8 cellular contexts compared by ENCODE assay signal in genomic region chr11:129374993-129375721, GRCh38. TPM values are rescaled to one million over a fixed set of nuclear protein-coding genes. Genes with fewer than 3 reads are reported as not detected.
DNase-seq lines count a peak whose midpoint lies in the region; ATAC-seq, FAIRE-seq and TF ChIP-seq lines count a peak whose summit lies in the region.

No MANE protein-coding gene starts in this region.

- H3K27me3 ChIP-seq in HUES6 (ENCODE audit: control insufficient read depth, insufficient read depth, low read length) (peaks cover 96% of the 10 kb centered on the region), body of pancreas (peaks cover 0 to 13% of the 10 kb centered on the region in 2 donors), HepG2 (ENCODE audit: control insufficient read depth in 1 of 2, insufficient read depth in 2 of 2, low read length in 2 of 2) (peaks cover 10 to 83% of the 10 kb centered on the region in 2 experiments), tibial artery (peaks cover 3 to 79% of the 10 kb centered on the region in 2 donors)

- H3K4me1 ChIP-seq in HUES6 (ENCODE audit: control insufficient read depth, insufficient read depth, low read length) (peaks cover 17% of the 10 kb centered on the region), body of pancreas (peaks cover 30% of the 10 kb centered on the region), HepG2 (ENCODE audit: insufficient read depth, low read length) (no peaks in the 10 kb centered on the region), tibial artery (peaks cover 0 to 40% (median 34%) of the 10 kb centered on the region in 4 donors)

- TF ChIP-seq CTCF in body of pancreas (IDR thresholded peaks at IDR 0.05) (no peak), HepG2 (CRISPR knock-in tag; IDR thresholded peaks at IDR 0.05) (no peak), tibial artery (IDR thresholded peaks at IDR 0.05) (no peak)

- no peaks in the 10 kb centered on the region for H3K36me3 ChIP-seq in HUES6 (ENCODE audit: control insufficient read depth, insufficient read depth, low read length)
- no peaks in the 10 kb centered on the region for H3K36me3 ChIP-seq in body of pancreas (replicated peaks in 1 of 2; ENCODE audit: insufficient read depth in 1 of 2, low read depth in 2 of 2)
- no peaks in the 10 kb centered on the region for H3K36me3 ChIP-seq in HepG2 (replicated peaks in 1 of 2; ENCODE audit: control insufficient read depth in 1 of 2, insufficient read depth in 2 of 2, low read length in 2 of 2)
- H3K36me3 ChIP-seq in tibial artery, result no peaks in the 10 kb centered on the region

- no peak overlapping the region for H2AFZ ChIP-seq in HepG2 (ENCODE audit: low read length)

- 0 out of 2 replicates have a peak, but pooled peaks cover 5% of the 10 kb centered on the region for H4K20me1 ChIP-seq in HepG2 (ENCODE audit: insufficient read depth, low read length)

- intact Hi-C loops in body of pancreas (cut with DNase I) (no loop called here), HepG2 (cut with micrococcal nuclease; ENCODE audit: unreplicated experiment) (loop anchor here (5.0 kb wide), 2 partner anchors 322 to 377 kb away; no protein-coding TSS in a partner anchor), tibial artery (cut with DNase I; ENCODE audit: low total_unique reads) (no loop called here)

- WGBS in body of pancreas, 2 donors, result 2 to 4% methylated on average over 21 to 45 of the region's 60 CpGs
- WGBS in HepG2 (ENCODE audit: low lambda C conversion rate), result 15% methylated on average over 33 of the region's 60 CpGs

- H3K79me2 ChIP-seq in HepG2 (ENCODE audit: insufficient read depth, low read length), result no peaks in the 10 kb centered on the region

- POLR2A ChIA-PET in HepG2 (lab: Yijun Ruan, JAX), result no interaction called here

- no peak overlapping the region for H3K27ac ChIP-seq in HUES6 (ENCODE audit: low read depth, low read length)
- peak overlapping the region; percentile 32 to 87 (median 82) for H3K27ac ChIP-seq in body of pancreas
- no peak overlapping the region for H3K27ac ChIP-seq in HepG2 (ENCODE audit: extremely low read length, insufficient read depth, low read length)
- H3K27ac ChIP-seq in tibial artery, result no peak overlapping the region

- H3K4me3 ChIP-seq in HUES6 (ENCODE audit: low read depth, low read length) (peak overlapping the region; percentile 61), body of pancreas (peak overlapping the region; percentile 27 to 52), HepG2 (replicated peaks in 1 of 3; ENCODE audit: insufficient read depth in 1 of 3, low read depth in 2 of 3, low read length in 3 of 3) (peak overlapping the region in 2 of 3 experiments; percentile 37 to 48; a peak in 2 of 6 replicates), tibial artery (peak overlapping the region; percentile 9 to 17)

- no peaks in the 10 kb centered on the region for H3K9me3 ChIP-seq in HUES6 (ENCODE audit: control insufficient read depth, insufficient read depth, low read depth, low read length)
- H3K9me3 ChIP-seq in body of pancreas, result no peaks in the 10 kb centered on the region
- H3K9me3 ChIP-seq in HepG2 (ENCODE audit: low read length), result no peaks in the 10 kb centered on the region
- H3K9me3 ChIP-seq in tibial artery, result no peaks in the 10 kb centered on the region

- peak; percentile 34 to 71 (median 57) for TF ChIP-seq POLR2A in body of pancreas (IDR thresholded peaks at IDR 0.05)
- TF ChIP-seq POLR2A in HepG2 (IDR thresholded peaks at IDR 0.05; ENCODE audit: insufficient read depth in 1 of 2, low read depth in 2 of 2, low read length in 2 of 2), result no peak

- no TSS peak for BruUV-seq in HepG2 (replicated peaks; lab: Mats Ljungman, UMichigan)

- DNase-seq in AG20443 (ENCODE audit: low spot score) (peak; percentile 21), body of pancreas (peak; percentile 62 to 77 (median 65)), HepG2 (ENCODE audit: low spot score) (no peak), tibial artery (no peak), GF-D8 (lab: John Stamatoyannopoulos, UW) (no peak)

- FAIRE-seq in HepG2 (lab: Jason Lieb, UNC), result no peak

- TF ChIP-seq RAD21 in HepG2 (CRISPR knock-in tag; IDR thresholded peaks at IDR 0.05), result no peak

- peak overlapping the region; percentile 61 for H3K4me2 ChIP-seq in HepG2 (ENCODE audit: low read depth, low read length)

- in situ Hi-C loops in HepG2 (cut with HindIII; ENCODE audit: extremely low pct_ligation_motif_present, low pct_unique_long_range_greater_than_20kb), result loop anchor here (5.0 kb wide), 1 partner anchor 322 kb away; no protein-coding TSS in a partner anchor

- TF ChIP-seq EP300 in HepG2 (IDR thresholded peaks at IDR 0.05; ENCODE audit: low read depth in 2 of 2, low read length in 2 of 2), result no peak
- TF ChIP-seq EP300 in HepG2 (CRISPR knock-in tag; IDR thresholded peaks at IDR 0.05; ENCODE audit: borderline replicate concordance), result no peak

- CTCF ChIA-PET in HepG2 (lab: Yijun Ruan, JAX; ENCODE audit: low intra/inter-chr PET ratio, low total read pairs), result interaction anchor here (0.7 to 1.4 kb wide), 3 partner anchors 11 to 376 kb away, joined by 3 to 8 read pairs (median 5); no protein-coding TSS in a partner anchor

- H3K9ac ChIP-seq in HUES6 (ENCODE audit: low read length) (no peak overlapping the region), HepG2 (ENCODE audit: insufficient read depth, low read depth, low read length) (no peak overlapping the region)

- ATAC-seq in body of pancreas (peak; percentile 79), HepG2 (peak; percentile 75), GM19467 (IDR thresholded peaks at IDR 0.05; ENCODE audit: unreplicated experiment) (no peak), HG03025 (IDR thresholded peaks at IDR 0.05; ENCODE audit: low FRiP score, unreplicated experiment) (no peak)

TF ChIP-seq in HepG2, 621 proteins besides CTCF, POLR2A, EP300 and RAD21:
- TF ChIP-seq ZNF768 (CRISPR knock-in tag; IDR thresholded peaks at IDR 0.05) (0 out of 2 replicates have a peak, but pooled peaks have one; percentile 6), NAIF1 (CRISPR knock-in tag; IDR thresholded peaks at IDR 0.05; ENCODE audit: borderline replicate concordance) (no peak), EZH2 (conservative IDR thresholded peaks at IDR 0.05; ENCODE audit: low read depth, low read length) (peak; percentile 89)
TF ChIP-seq in HepG2: peak in this region for 2.

RNA-seq across cellular contexts. Expression of gene BARX2, which starts 0.5 kb away (rescaled TPM):
- total RNA-seq in body of pancreas (1 to 10 TPM; 1.8 to 6.6 TPM), HepG2 (2016; rRNA removed; fragmentation: Illumina TruSeq; extraction: Trizol) (not detected in 2 replicates)
- not detected in 2 replicates for total RNA-seq in HepG2 (2016; cell fraction: cytosol; rRNA removed; fragmentation: Illumina TruSeq; extraction: Trizol; ENCODE audit: low read depth)
- not detected in 2 replicates for total RNA-seq in HepG2 (2016; cell fraction: insoluble cytoplasmic fraction; rRNA removed; fragmentation: Illumina TruSeq; extraction: Trizol)
- not detected in 2 replicates for total RNA-seq in HepG2 (2016; cell fraction: membrane; rRNA removed; fragmentation: Illumina TruSeq; extraction: Trizol)
- total RNA-seq in HepG2 (2016; cell fraction: nucleus; rRNA removed; fragmentation: Illumina TruSeq; extraction: Trizol), result not detected in 2 replicates
- not detected in 2 replicates for polyA plus RNA-seq in HepG2 (2011; rRNA removed)
- not detected in 2 replicates for polyA plus RNA-seq in HepG2 (2011; cell fraction: cytosol; rRNA removed)
- polyA plus RNA-seq in HepG2 (2011; cell fraction: nucleus; rRNA removed), result not detected in 2 replicates
- polyA plus RNA-seq in HepG2 (2012), result not detected in 2 replicates
- not detected in 2 replicates for polyA plus RNA-seq in HepG2 (2016; cell fraction: cytosol; fragmentation: Illumina TruSeq; extraction: Trizol; ENCODE audit: low read depth)
- polyA plus RNA-seq in HepG2 (2016; cell fraction: insoluble cytoplasmic fraction; fragmentation: Illumina TruSeq; extraction: Trizol; ENCODE audit: low read depth), result not detected in 2 replicates
- polyA plus RNA-seq in HepG2 (2016; cell fraction: membrane; fragmentation: Illumina TruSeq; extraction: Trizol; ENCODE audit: low read depth), result not detected in 2 replicates
- polyA plus RNA-seq in HepG2 (2016; cell fraction: nucleus; fragmentation: Illumina TruSeq; extraction: Trizol; ENCODE audit: insufficient read depth, low read depth), result not detected in 2 replicates
- polyA minus RNA-seq in HepG2 (2011; rRNA and poly(A)+ RNA removed; ENCODE audit: low replicate concordance), result 0.16 TPM in 1 of 2 replicates, not detected in the other
- not detected in 2 replicates for polyA minus RNA-seq in HepG2 (2011; cell fraction: cytosol; rRNA and poly(A)+ RNA removed)
- polyA minus RNA-seq in HepG2 (2011; cell fraction: nucleus; rRNA and poly(A)+ RNA removed), result not detected in 2 replicates

Comparison
In these comparisons a context has a peak if more than half of its experiments do, and no peak if none do; other contexts are left out.
1. DNase-seq: peak in AG20443 (single experiment) and body of pancreas (4 of 4); none in HepG2 (single experiment), tibial artery (0 of 2) and GF-D8 (single experiment).
2. H3K27ac ChIP-seq: peak in body of pancreas (4 of 4); none in HUES6 (single experiment), HepG2 (single experiment) and tibial artery (0 of 2).
3. ATAC-seq: peak in body of pancreas (single experiment) and HepG2 (single experiment); none in GM19467 (single experiment) and HG03025 (single experiment).
4. POLR2A ChIP-seq: peak in body of pancreas (3 of 3); none in HepG2 (0 of 2).
5. Peak in every context shown above with its lines, with median percentiles within 50 percentile points of each other: H3K4me3 ChIP-seq.